Comparison of ENCODE assay signal across 30 cellular contexts in the genomic region with DNA sequence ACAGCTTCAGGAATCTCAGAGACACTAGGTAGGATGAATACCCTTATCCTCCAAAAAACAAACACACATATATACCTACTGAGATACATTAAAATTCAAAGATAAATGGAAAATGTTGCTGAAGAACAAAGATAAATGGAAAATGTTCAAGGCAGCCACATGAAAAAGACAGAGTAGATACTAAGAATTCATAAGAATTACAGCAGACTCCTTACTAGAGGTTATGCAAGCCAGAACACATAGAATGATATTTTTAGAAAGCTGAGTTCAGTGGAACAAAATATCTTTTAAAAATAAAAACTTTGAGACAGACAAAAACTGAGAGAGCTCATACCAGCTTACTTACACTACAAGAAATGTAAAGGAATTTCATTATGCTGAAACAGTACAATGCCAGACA.
"Had no signal": no experiment of that assay in that cellular context is flagged by ENCODE, and none has a peak within 500 bp of the region (broad histone marks: within the 10 kb centered on the region; RNA-seq: fewer than 3 reads in every experiment).

No MANE protein-coding gene starts in this region.

- H3K27ac Mint-ChIP-seq: activated CD4-positive, alpha-beta memory T cell treated with anti-CD3 and anti-CD28 coated beads, Interleukin-2, amount 10 ng/mL, durations not matched to agents 7 days and 5 days; activated CD4-positive, alpha-beta T cell treated with anti-CD3 and anti-CD28 coated beads, Interleukin-2, amount 10 ng/mL, durations not matched to agents 7 days and 5 days; activated naive CD8-positive, alpha-beta T cell; activated T-cell treated with anti-CD3 and anti-CD28 coated beads, Interleukin-2, amount 50 U/mL, for 24 hours; activated T-cell treated with anti-CD3 and anti-CD28 coated beads, Interleukin-2, amount 50 U/mL, for 72 hours; dendritic cell treated with granulocyte-macrophage colony-stimulating factor and Interleukin-4, amounts not matched to agents 40 ng/mL and 50 ng/mL, for 4 days; effector memory CD8-positive, alpha-beta T cell; T-helper 17 cell had no signal

- H3K4me3 ChIP-seq: coronary artery, dorsolateral prefrontal cortex, esophagus muscularis mucosa, gastrocnemius medialis, heart left ventricle had no signal

- H3K27me3 ChIP-seq: brain microvascular endothelial cell, dorsolateral prefrontal cortex, esophagus muscularis mucosa, foreskin keratinocyte, gastrocnemius medialis, heart left ventricle had no signal

- FAIRE-seq: astrocyte, bronchial epithelial cell had no signal

- H3K27ac ChIP-seq: brain microvascular endothelial cell, coronary artery, dorsolateral prefrontal cortex, esophagus muscularis mucosa, foreskin keratinocyte, gastrocnemius medialis, heart left ventricle had no signal

- H3K4me1 Mint-ChIP-seq: activated CD4-positive, alpha-beta memory T cell treated with anti-CD3 and anti-CD28 coated beads, Interleukin-2, amount 10 ng/mL, durations not matched to agents 7 days and 5 days; activated CD4-positive, alpha-beta T cell treated with anti-CD3 and anti-CD28 coated beads, Interleukin-2, amount 10 ng/mL, durations not matched to agents 7 days and 5 days; central memory CD8-positive, alpha-beta T cell had no signal

- ATAC-seq: activated T-cell treated with anti-CD3 and anti-CD28 coated beads, Interleukin-2, amount 50 U/mL, for 72 hours; effector memory CD8-positive, alpha-beta T cell; foreskin keratinocyte; gastrocnemius medialis; heart left ventricle; T-helper 17 cell had no signal

- DNase-seq: activated CD4-positive, alpha-beta memory T cell treated with anti-CD3 and anti-CD28 coated beads, Interleukin-2, amount 10 ng/mL, durations not matched to agents 7 days and 5 days; activated CD4-positive, alpha-beta T cell treated with anti-CD3 and anti-CD28 coated beads for 1 hour; activated CD4-positive, alpha-beta T cell treated with anti-CD3 and anti-CD28 coated beads for 4 hours; activated CD4-positive, alpha-beta T cell treated with anti-CD3 and anti-CD28 coated beads, Interleukin-2, amount 10 ng/mL, durations not matched to agents 7 days and 5 days; activated CD4-positive, alpha-beta T cell treated with anti-CD3 and anti-CD28 coated beads, Interleukin-2, amount 50 U/mL, for 4 hours; activated CD8-positive, alpha-beta memory T cell treated with anti-CD3 and anti-CD28 coated beads, Interleukin-2, amount 50 U/mL, for 48 hours; activated gamma-delta T cell treated with Interleukin-2 at 50 U/mL for 16 hours; activated naive CD4-positive, alpha-beta T cell treated with anti-CD3 and anti-CD28 coated beads, Interleukin-2, amount 50 U/mL, for 16 hours; activated naive CD4-positive, alpha-beta T cell treated with Interleukin-2 at 50 U/mL for 16 hours; activated T-cell treated with anti-CD3 and anti-CD28 coated beads for 4 hours; activated T-cell treated with anti-CD3 and anti-CD28 coated beads, Interleukin-2, amount 50 U/mL, for 24 hours; activated T-cell treated with anti-CD3 and anti-CD28 coated beads, Interleukin-2, amount 50 U/mL, for 72 hours; amniotic stem cell; anterior cingulate cortex; brain microvascular endothelial cell; dorsolateral prefrontal cortex; effector memory CD8-positive, alpha-beta T cell; erythroblast; foreskin keratinocyte; gastrocnemius medialis; glutamatergic neuron; heart left ventricle; T-helper 17 cell had no signal

- H3K4me1 ChIP-seq: esophagus muscularis mucosa, foreskin keratinocyte had no signal

- H3K9me3 ChIP-seq: esophagus muscularis mucosa, gastrocnemius medialis had no signal

- H3K27me3 Mint-ChIP-seq: activated CD4-positive, alpha-beta memory T cell treated with anti-CD3 and anti-CD28 coated beads, Interleukin-2, amount 10 ng/mL, durations not matched to agents 7 days and 5 days; activated CD4-positive, alpha-beta T cell treated with anti-CD3 and anti-CD28 coated beads, Interleukin-2, amount 10 ng/mL, durations not matched to agents 7 days and 5 days; activated naive CD8-positive, alpha-beta T cell; activated T-cell treated with anti-CD3 and anti-CD28 coated beads, Interleukin-2, amount 50 U/mL, for 24 hours; central memory CD8-positive, alpha-beta T cell; dendritic cell treated with granulocyte-macrophage colony-stimulating factor and Interleukin-4, amounts not matched to agents 40 ng/mL and 50 ng/mL, for 4 days; effector memory CD8-positive, alpha-beta T cell; T-helper 17 cell had no signal

- H3K4me3 Mint-ChIP-seq: activated CD4-positive, alpha-beta memory T cell treated with anti-CD3 and anti-CD28 coated beads, Interleukin-2, amount 10 ng/mL, durations not matched to agents 7 days and 5 days; activated CD4-positive, alpha-beta T cell treated with anti-CD3 and anti-CD28 coated beads, Interleukin-2, amount 10 ng/mL, durations not matched to agents 7 days and 5 days; activated naive CD8-positive, alpha-beta T cell; activated T-cell treated with anti-CD3 and anti-CD28 coated beads, Interleukin-2, amount 50 U/mL, for 24 hours; activated T-cell treated with anti-CD3 and anti-CD28 coated beads, Interleukin-2, amount 50 U/mL, for 72 hours; central memory CD8-positive, alpha-beta T cell; dendritic cell treated with granulocyte-macrophage colony-stimulating factor and Interleukin-4, amounts not matched to agents 40 ng/mL and 50 ng/mL, for 4 days; effector memory CD8-positive, alpha-beta T cell; T-helper 17 cell had no signal
